Comparison of ENCODE assay signal across 23 cellular contexts in genomic region chr13:69616398-69616797, GRCh38.
"Had no signal": no experiment of that assay in that cellular context is flagged by ENCODE, and none has a peak within 500 bp of the region (broad histone marks: within the 10 kb centered on the region; RNA-seq: fewer than 3 reads in every experiment).

No MANE protein-coding gene starts in this region.

- H3K4me1 ChIP-seq: esophagus squamous epithelium, gastrocnemius medialis, heart right ventricle, left lung, lower lobe of right lung had no signal

- H3K9me3 ChIP-seq: gastrocnemius medialis, lower lobe of right lung, mucosa of descending colon had no signal

- H3K27me3 ChIP-seq: esophagus squamous epithelium, gastrocnemius medialis, heart right ventricle, left lung had no signal

- H3K4me3 ChIP-seq: esophagus squamous epithelium, gastrocnemius medialis, heart right ventricle, left lung, lower lobe of right lung, mucosa of descending colon had no signal

- H3K36me3 ChIP-seq: esophagus squamous epithelium, gastrocnemius medialis, heart right ventricle, left lung, lower lobe of right lung had no signal

- H3K27ac ChIP-seq: epithelial cell of prostate, esophagus squamous epithelium, gastrocnemius medialis, heart right ventricle, left lung, lower lobe of right lung had no signal

- ATAC-seq: effector memory CD8-positive, alpha-beta T cell; esophagus mucosa; gastrocnemius medialis; heart right ventricle; left cardiac atrium; left lung; left ventricle myocardium superior; lower lobe of right lung; mucosa of descending colon; naive thymus-derived CD8-positive, alpha-beta T cell had no signal

- DNase-seq: cortex of kidney; effector CD8-positive, alpha-beta T cell; effector memory CD8-positive, alpha-beta T cell; endodermal cell; erythroblast; esophagus squamous epithelium; foreskin fibroblast; foreskin melanocyte; gastrocnemius medialis; glutamatergic neuron; head of caudate nucleus; heart right ventricle; hippocampal formation; left cardiac atrium; left lung; left ventricle myocardium superior; lower lobe of right lung; mesenchymal stem cell; mucosa of descending colon; naive B cell; naive thymus-derived CD8-positive, alpha-beta T cell had no signal
